ENCODE assay signal across 8 cellular contexts in genomic region chr11:63915961-63916836, GRCh38. TPM values are rescaled to one million over a fixed set of nuclear protein-coding genes. Genes with fewer than 3 reads are reported as not detected.
DNase-seq lines count a peak whose midpoint lies in the region; ATAC-seq, FAIRE-seq and TF ChIP-seq lines count a peak whose summit lies in the region.

No MANE protein-coding gene starts in this region.

- in situ Hi-C loops in HAP-1 (cut with MboI; ENCODE audit: low sequenced_read_pairs), result no loop called here
- in situ Hi-C loops in K562 (cut with MboI), result no loop called here

- POLR2A ChIA-PET in BJ (lab: Charles Lee), result interaction anchor here (0.6 to 1.0 kb wide), 2 partner anchors 64 to 353 kb away, joined by 3 to 7 read pairs; no protein-coding TSS in a partner anchor
- POLR2A ChIA-PET in K562 (lab: Yijun Ruan, JAX), result interaction anchor here (0.6 to 1.3 kb wide), 4 partner anchors 10 to 144 kb away, joined by 3 to 4 read pairs (median 4); no protein-coding TSS in a partner anchor

- peaks cover 26% of the 10 kb centered on the region for H3K4me1 ChIP-seq in HAP-1
- peaks cover 32% of the 10 kb centered on the region for H3K4me1 ChIP-seq in OCI-LY3 (ENCODE audit: low read length)
- H3K4me1 ChIP-seq in K562 (replicated peaks in 1 of 2; ENCODE audit: control insufficient read depth in 2 of 2, insufficient read depth in 2 of 2, low read length in 2 of 2), result peaks cover 36 to 67% of the 10 kb centered on the region in 2 experiments

- 8% methylated on average over 46 of the region's 56 CpGs for WGBS in K562 (ENCODE audit: insufficient coverage, low coverage, missing lambda C conversion rate)

- intact Hi-C loops in K562 (cut with micrococcal nuclease), result loop anchor here (5.0 kb wide), 1 partner anchor 149 kb away; the partner anchor contains the start of gene ZFTA

- no peak for FAIRE-seq in K562 (lab: Jason Lieb, UNC)

- H3K4me2 ChIP-seq in OCI-LY3 (ENCODE audit: low read length) (peak overlapping the region; percentile 62), K562 (ENCODE audit: insufficient read depth, low read length) (peak overlapping the region; percentile 83)

- peaks cover 2 to 4% (median 3%) of the 10 kb centered on the region in 3 donors for H3K27me3 Mint-ChIP-seq in immature natural killer cell (ENCODE audit: low read depth in 3 of 3)
- H3K27me3 Mint-ChIP-seq in stimulated activated memory B cell treated with anti-CD40 and anti-IgM and Interleukin-4, amounts not matched to agents 10 μg/mL and 1 μg/mL and 100 μg/mL, for 72 hours, result peaks cover 19% of the 10 kb centered on the region

- peak; percentile 72 for TF ChIP-seq CTCF in BJ (IDR thresholded peaks at IDR 0.05; ENCODE audit: insufficient read depth, low read depth, low read length)
- peak; percentile 32 for TF ChIP-seq CTCF in OCI-LY3 (IDR thresholded peaks at IDR 0.05; ENCODE audit: low read depth, low read length)
- TF ChIP-seq CTCF in K562 (IDR thresholded peaks at IDR 0.05 in 2 of 3, conservative IDR thresholded peaks at IDR 0.05 in 1 of 3; ENCODE audit: insufficient read depth in 2 of 3, low read depth in 1 of 3, low read length in 3 of 3), result peak; percentile 64 to 80 (median 80)

- no peak for TF ChIP-seq POLR2A in K562 (conservative IDR thresholded peaks at IDR 0.05)

- H3K27ac Mint-ChIP-seq in immature natural killer cell, result peak overlapping the region in 1 of 6 donors; percentile 65
- H3K27ac Mint-ChIP-seq in stimulated activated memory B cell treated with anti-CD40 and anti-IgM and Interleukin-4, amounts not matched to agents 10 μg/mL and 1 μg/mL and 100 μg/mL, for 72 hours, result peak overlapping the region; percentile 27

- H3K9me3 ChIP-seq in HAP-1 (no peaks in the 10 kb centered on the region), OCI-LY3 (ENCODE audit: insufficient read depth, low read length) (no peaks in the 10 kb centered on the region), K562 (replicated peaks; ENCODE audit: control insufficient read depth, insufficient read depth, low read depth, low read length) (no peaks in the 10 kb centered on the region)

- H3K36me3 Mint-ChIP-seq in immature natural killer cell, result no peaks in the 10 kb centered on the region
- no peaks in the 10 kb centered on the region for H3K36me3 Mint-ChIP-seq in stimulated activated memory B cell treated with anti-CD40 and anti-IgM and Interleukin-4, amounts not matched to agents 10 μg/mL and 1 μg/mL and 100 μg/mL, for 72 hours

- peak; percentile 39 to 50 for TF ChIP-seq RAD21 in K562 (CRISPR knock-in tag; conservative IDR thresholded peaks at IDR 0.05 in 1 of 2, IDR thresholded peaks at IDR 0.05 in 1 of 2)

- TF ChIP-seq EP300 in K562 (IDR thresholded peaks at IDR 0.05; ENCODE audit: low read length), result no peak

- no peaks in the 10 kb centered on the region for H3K9me3 Mint-ChIP-seq in immature natural killer cell
- no peaks in the 10 kb centered on the region for H3K9me3 Mint-ChIP-seq in stimulated activated memory B cell treated with anti-CD40 and anti-IgM and Interleukin-4, amounts not matched to agents 10 μg/mL and 1 μg/mL and 100 μg/mL, for 72 hours

- H3K4me1 Mint-ChIP-seq in immature natural killer cell, result peaks cover 11 to 17% of the 10 kb centered on the region in 2 donors
- peaks cover 25% of the 10 kb centered on the region for H3K4me1 Mint-ChIP-seq in stimulated activated memory B cell treated with anti-CD40 and anti-IgM and Interleukin-4, amounts not matched to agents 10 μg/mL and 1 μg/mL and 100 μg/mL, for 72 hours

- CTCF ChIA-PET in BJ (lab: Yijun Ruan, JAX), result interaction anchor here (0.6 to 3.8 kb wide), 11 partner anchors 9 to 150 kb away, joined by 3 to 15 read pairs (median 3); no protein-coding TSS in a partner anchor
- CTCF ChIA-PET in K562 (lab: Yijun Ruan, JAX; ENCODE audit: low intra/inter-chr PET ratio), result interaction anchor here (0.6 to 1.2 kb wide), 2 partner anchors 149 to 232 kb away, joined by 3 read pairs; no protein-coding TSS in a partner anchor

- no peaks in the 10 kb centered on the region for H3K9me1 ChIP-seq in K562 (ENCODE audit: control insufficient read depth, insufficient read depth, low read length)

- DNase-seq in BJ (ENCODE audit: low read depth), result no peak
- DNase-seq in HAP-1 (ENCODE audit: low spot score in 2 of 2), result peak; percentile 45 to 92
- peak; percentile 76 to 79 (median 77) for DNase-seq in K562 (ENCODE audit: extremely low read depth in 1 of 4, low spot score in 3 of 4)
- peak; percentile 26 to 38 (median 31) for DNase-seq in immature natural killer cell
- DNase-seq in H4 (ENCODE audit: low spot score), result no peak
- DNase-seq in SIG-M5 (lab: John Stamatoyannopoulos, UW), result no peak

- peak overlapping the region; percentile 78 to 87 (median 84) for H3K4me3 Mint-ChIP-seq in immature natural killer cell
- peak overlapping the region; percentile 86 for H3K4me3 Mint-ChIP-seq in stimulated activated memory B cell treated with anti-CD40 and anti-IgM and Interleukin-4, amounts not matched to agents 10 μg/mL and 1 μg/mL and 100 μg/mL, for 72 hours

- H2AFZ ChIP-seq in OCI-LY3 (ENCODE audit: low read depth, low read length) (no peak overlapping the region), K562 (ENCODE audit: low read depth, low read length) (peak overlapping the region; percentile 82)

- no peaks in the 10 kb centered on the region for H4K20me1 ChIP-seq in OCI-LY3 (ENCODE audit: insufficient read depth, low read length)
- H4K20me1 ChIP-seq in K562 (replicated peaks; ENCODE audit: control insufficient read depth, insufficient read depth, low read length), result no peaks in the 10 kb centered on the region

- peak overlapping the region; percentile 31; the same call in 1 of the 2 replicates for H3K9ac ChIP-seq in OCI-LY3 (ENCODE audit: low read length)
- peak overlapping the region; percentile 43 to 95; a peak in 3 of 4 replicates for H3K9ac ChIP-seq in K562 (ENCODE audit: insufficient read depth in 1 of 2, low read depth in 2 of 2, low read length in 2 of 2)

- H3K79me2 ChIP-seq in OCI-LY3 (ENCODE audit: low read length) (no peaks in the 10 kb centered on the region), K562 (ENCODE audit: control insufficient read depth, insufficient read depth, low read length) (no peaks in the 10 kb centered on the region)

- no peaks in the 10 kb centered on the region for H3K36me3 ChIP-seq in BJ (ENCODE audit: control insufficient read depth, insufficient read depth, low read length)
- H3K36me3 ChIP-seq in HAP-1 (replicated peaks), result peaks cover 17% of the 10 kb centered on the region
- peaks cover 8% of the 10 kb centered on the region for H3K36me3 ChIP-seq in OCI-LY3 (replicated peaks; ENCODE audit: low read depth, low read length)
- H3K36me3 ChIP-seq in K562 (ENCODE audit: control insufficient read depth, insufficient read depth, low read length), result 0 out of 3 replicates have a peak, but pooled peaks cover 2% of the 10 kb centered on the region

- H3K4me3 ChIP-seq in BJ (ENCODE audit: low read depth, low read length) (peak overlapping the region; percentile 57), HAP-1 (peak overlapping the region; percentile 52), OCI-LY3 (ENCODE audit: low read length) (peak overlapping the region; percentile 89), K562 (peak overlapping the region; percentile 48)

- H3K27me3 ChIP-seq in BJ (ENCODE audit: control insufficient read depth, insufficient read depth, low read length), result peaks cover 2% of the 10 kb centered on the region; the same call in 1 of the 2 replicates
- H3K27me3 ChIP-seq in HAP-1 (ENCODE audit: low read depth), result no peaks in the 10 kb centered on the region
- peaks cover under 1% of the 10 kb centered on the region for H3K27me3 ChIP-seq in OCI-LY3 (ENCODE audit: low read depth, low read length)
- no peaks in the 10 kb centered on the region for H3K27me3 ChIP-seq in K562 (ENCODE audit: control insufficient read depth in 2 of 2, insufficient read depth in 2 of 2, low read length in 2 of 2)

- TSS peak; percentile 50 for BruUV-seq in K562 (replicated peaks; lab: Mats Ljungman, UMichigan)

- H3K27ac ChIP-seq in OCI-LY3 (ENCODE audit: low read length) (no peak overlapping the region), K562 (ENCODE audit: extremely low read depth, low read depth, low read length) (no peak overlapping the region)

- ATAC-seq in K562, result peak; percentile 58
- ATAC-seq in stimulated activated memory B cell treated with anti-CD40 and anti-IgM and Interleukin-4, amounts not matched to agents 10 μg/mL and 1 μg/mL and 100 μg/mL, for 72 hours, result no peak

RNA-seq across cellular contexts. Expression of gene RCOR2, which starts 0.8 kb away (rescaled TPM):
- 1.6 and 2.5 TPM in 2 replicates for polyA plus RNA-seq in BJ (2011; rRNA removed)
- polyA minus RNA-seq in BJ (2011; rRNA and poly(A)+ RNA removed), result 1.9 and 2.1 TPM in 2 replicates
- 3.6 and 8.3 TPM in 2 replicates for total RNA-seq in K562 (2011; cell fraction: chromatin; rRNA removed; ENCODE audit: low replicate concordance)
- total RNA-seq in K562 (2011; cell fraction: nucleolus; rRNA removed), result 7.8 and 8.3 TPM in 2 replicates
- total RNA-seq in K562 (2011; cell fraction: nucleoplasm; rRNA removed), result 2.8 and 3.3 TPM in 2 replicates
- 3.6 and 3.7 TPM in 2 replicates for total RNA-seq in K562 (2014; rRNA removed)
- 0.83 and 1.4 TPM in 2 replicates for total RNA-seq in K562 (2014; rRNA removed; fragmentation: Illumina TruSeq; extraction: Trizol)
- 2.2 and 2.4 TPM in 2 replicates for total RNA-seq in K562 (2015; rRNA removed; fragmentation: Illumina TruSeq; extraction: Trizol)
- 5.3 and 6.5 TPM in 2 replicates for total RNA-seq in K562 (2021)
- 2.0 and 4.0 TPM in 2 replicates for polyA plus RNA-seq in K562 (2011; rRNA removed)
- polyA plus RNA-seq in K562 (2011; cell fraction: cytosol; rRNA removed), result 1.9 and 2.8 TPM in 2 replicates
- polyA plus RNA-seq in K562 (2011; cell fraction: nucleus; rRNA removed), result 8.3 and 8.7 TPM in 2 replicates
- polyA plus RNA-seq in K562 (2012), result 2.8 and 3.3 TPM in 2 replicates
- polyA plus RNA-seq in K562 (2014; fragmentation: Illumina TruSeq; extraction: Trizol), result 2.6 and 3.4 TPM in 2 replicates
- polyA plus RNA-seq in K562 (2014; fragmentation: Nextera tagmentation; extraction: Ambion mirVana), result under 1 TPM in 1 of 2 experiments, not detected in 1; 0.04 TPM
- polyA plus RNA-seq in K562 (2014; rRNA removed), result 2.8 and 4.2 TPM in 2 replicates
- 1.6 and 2.9 TPM in 2 replicates for polyA minus RNA-seq in K562 (2011; rRNA and poly(A)+ RNA removed)
- polyA minus RNA-seq in K562 (2011; cell fraction: cytosol; rRNA and poly(A)+ RNA removed), result 2.0 and 4.6 TPM in 2 replicates
- polyA minus RNA-seq in K562 (2011; cell fraction: nucleus; rRNA and poly(A)+ RNA removed), result 1.9 and 2.6 TPM in 2 replicates
- not detected for polyA plus RNA-seq in immature natural killer cell
- 0.49 and 0.66 TPM in 2 replicates for total RNA-seq in H4 (2014; rRNA removed; shearing (Covaris generic))

RNA-seq across cellular contexts. Expression of gene NAA40, which starts 22.6 kb away (rescaled TPM):
- polyA plus RNA-seq in BJ (2011; rRNA removed) (10.8 and 16.1 TPM in 2 replicates), K562 (2011; rRNA removed) (23.1 and 26.0 TPM in 2 replicates), K562 (2014; fragmentation: Illumina TruSeq; extraction: Trizol) (38.7 and 39.0 TPM in 2 replicates), K562 (2014; fragmentation: Nextera tagmentation; extraction: Ambion mirVana) (10 to 100 TPM in 1 of 2 experiments, 1 to 10 TPM in 1; 6.2 to 11.0 TPM), K562 (2014; rRNA removed) (35.1 and 35.5 TPM in 2 replicates), immature natural killer cell (10 to 100 TPM; 17.9 to 32.3 (median 18.0) TPM)
- polyA minus RNA-seq in BJ (2011; rRNA and poly(A)+ RNA removed), result 4.9 and 6.5 TPM in 2 replicates
- 108 and 212 TPM in 2 replicates for total RNA-seq in K562 (2011; cell fraction: chromatin; rRNA removed; ENCODE audit: low replicate concordance)
- 99.7 and 104 TPM in 2 replicates for total RNA-seq in K562 (2011; cell fraction: nucleolus; rRNA removed)
- total RNA-seq in K562 (2011; cell fraction: nucleoplasm; rRNA removed), result 94.1 and 96.0 TPM in 2 replicates
- total RNA-seq in K562 (2014; rRNA removed) (14.7 and 20.1 TPM in 2 replicates), K562 (2014; rRNA removed; fragmentation: Illumina TruSeq; extraction: Trizol) (21.2 and 23.1 TPM in 2 replicates), K562 (2015; rRNA removed; fragmentation: Illumina TruSeq; extraction: Trizol) (26.6 and 27.4 TPM in 2 replicates), K562 (2021) (33.5 and 35.8 TPM in 2 replicates)
- polyA plus RNA-seq in K562 (2011; cell fraction: cytosol; rRNA removed), result 19.7 and 21.3 TPM in 2 replicates
- 54.7 and 72.6 TPM in 2 replicates for polyA plus RNA-seq in K562 (2011; cell fraction: nucleus; rRNA removed)
- polyA plus RNA-seq in K562 (2012), result 21.4 and 22.6 TPM in 2 replicates
- polyA minus RNA-seq in K562 (2011; rRNA and poly(A)+ RNA removed), result 15.7 and 16.2 TPM in 2 replicates
- polyA minus RNA-seq in K562 (2011; cell fraction: cytosol; rRNA and poly(A)+ RNA removed), result 7.6 and 10.0 TPM in 2 replicates
- polyA minus RNA-seq in K562 (2011; cell fraction: nucleus; rRNA and poly(A)+ RNA removed), result 16.0 and 23.3 TPM in 2 replicates
- total RNA-seq in H4 (2014; rRNA removed; shearing (Covaris generic)), result 6.1 and 10.5 TPM in 2 replicates

RNA-seq across cellular contexts. Expression of gene COX8A, which starts 58.2 kb away (rescaled TPM):
- polyA plus RNA-seq in BJ (2011; rRNA removed) (359 and 527 TPM in 2 replicates), K562 (2011; rRNA removed) (274 and 505 TPM in 2 replicates), K562 (2014; fragmentation: Illumina TruSeq; extraction: Trizol) (410 and 1,021 TPM in 2 replicates), K562 (2014; fragmentation: Nextera tagmentation; extraction: Ambion mirVana) (100 to 1,000 TPM; 425 to 526 TPM), K562 (2014; rRNA removed) (1,206 and 1,380 TPM in 2 replicates), immature natural killer cell (100 to 1,000 TPM; 506 to 686 (median 534) TPM)
- 202 and 270 TPM in 2 replicates for polyA minus RNA-seq in BJ (2011; rRNA and poly(A)+ RNA removed)
- 9.7 and 38.4 TPM in 2 replicates for total RNA-seq in K562 (2011; cell fraction: chromatin; rRNA removed; ENCODE audit: low replicate concordance)
- 114 and 127 TPM in 2 replicates for total RNA-seq in K562 (2011; cell fraction: nucleolus; rRNA removed)
- total RNA-seq in K562 (2011; cell fraction: nucleoplasm; rRNA removed), result 87.0 and 112 TPM in 2 replicates
- total RNA-seq in K562 (2014; rRNA removed) (924 and 1,130 TPM in 2 replicates), K562 (2014; rRNA removed; fragmentation: Illumina TruSeq; extraction: Trizol) (313 and 412 TPM in 2 replicates), K562 (2015; rRNA removed; fragmentation: Illumina TruSeq; extraction: Trizol) (716 and 837 TPM in 2 replicates), K562 (2021) (746 and 750 TPM in 2 replicates)
- 1,269 and 2,786 TPM in 2 replicates for polyA plus RNA-seq in K562 (2011; cell fraction: cytosol; rRNA removed)
- polyA plus RNA-seq in K562 (2011; cell fraction: nucleus; rRNA removed), result 589 and 595 TPM in 2 replicates
- polyA plus RNA-seq in K562 (2012), result 943 and 1,390 TPM in 2 replicates
- 99.6 and 115 TPM in 2 replicates for polyA minus RNA-seq in K562 (2011; rRNA and poly(A)+ RNA removed)
- polyA minus RNA-seq in K562 (2011; cell fraction: cytosol; rRNA and poly(A)+ RNA removed), result 329 and 553 TPM in 2 replicates
- polyA minus RNA-seq in K562 (2011; cell fraction: nucleus; rRNA and poly(A)+ RNA removed), result 49.5 and 93.7 TPM in 2 replicates
- total RNA-seq in H4 (2014; rRNA removed; shearing (Covaris generic)), result 745 and 794 TPM in 2 replicates

Comparison
In these comparisons a context has a peak if more than half of its experiments do, and no peak if none do; other contexts are left out.
1. DNase-seq: peak in HAP-1 (2 of 2), K562 (4 of 4) and immature natural killer cell (3 of 3); none in BJ (single experiment), H4 (single experiment) and SIG-M5 (single experiment).
2. Peak in every context shown above with its lines, with median percentiles within 50 percentile points of each other: H3K4me3 ChIP-seq and CTCF ChIP-seq.